ENCODE assay signal across 9 cellular contexts in genomic region chr5:153831976-153832375, GRCh38.
DNase-seq lines count a peak whose midpoint lies in the region; ATAC-seq, FAIRE-seq and TF ChIP-seq lines count a peak whose summit lies in the region.
"Had no signal": no experiment of that assay in that cellular context is flagged by ENCODE, and none has a peak within 500 bp of the region (broad histone marks: within the 10 kb centered on the region; RNA-seq: fewer than 3 reads in every experiment).

No MANE protein-coding gene starts in this region.

- 0% methylated on average over 2 of the region's 2 CpGs for WGBS in K562 (ENCODE audit: insufficient coverage, low coverage, missing lambda C conversion rate)

- peaks cover 0 to 5% (median 0%) of the 10 kb centered on the region in 5 donors for H3K36me3 Mint-ChIP-seq in naive thymus-derived CD4-positive, alpha-beta T cell
- no peaks in the 10 kb centered on the region for H3K36me3 Mint-ChIP-seq in activated T-cell treated with anti-CD3 and anti-CD28 coated beads, Interleukin-2, amount 50 U/mL, for 72 hours (ENCODE audit: insufficient read depth in 2 of 2)
- H3K36me3 Mint-ChIP-seq: naive B cell had no signal

- peak overlapping the region; percentile 92 for H2AFZ ChIP-seq in K562 (ENCODE audit: low read depth, low read length)

- H4K20me1 ChIP-seq in K562 (replicated peaks; ENCODE audit: control insufficient read depth, insufficient read depth, low read length) = no peaks in the 10 kb centered on the region

- H3K9me1 ChIP-seq in K562 (ENCODE audit: control insufficient read depth, insufficient read depth, low read length) = no peaks in the 10 kb centered on the region

- TF ChIP-seq RAD21 in K562 (CRISPR knock-in tag; conservative IDR thresholded peaks at IDR 0.05 in 1 of 2, IDR thresholded peaks at IDR 0.05 in 1 of 2) = no peak

- peaks cover 0 to 18% (median 7%) of the 10 kb centered on the region in 11 donors for H3K9me3 Mint-ChIP-seq in naive thymus-derived CD4-positive, alpha-beta T cell
- H3K9me3 Mint-ChIP-seq in activated T-cell treated with anti-CD3 and anti-CD28 coated beads, Interleukin-2, amount 50 U/mL, for 72 hours = no peaks in the 10 kb centered on the region

- H3K27ac Mint-ChIP-seq in naive thymus-derived CD4-positive, alpha-beta T cell = no peak overlapping the region
- H3K27ac Mint-ChIP-seq in activated T-cell treated with anti-CD3 and anti-CD28 coated beads, Interleukin-2, amount 50 U/mL, for 72 hours = no peak overlapping the region

- peak; percentile 64 for ATAC-seq in GM21423 (IDR thresholded peaks at IDR 0.05; ENCODE audit: unreplicated experiment)
- ATAC-seq in K562 = peak; percentile 100
- no peak for ATAC-seq in naive thymus-derived CD4-positive, alpha-beta T cell
- no peak for ATAC-seq in activated T-cell treated with anti-CD3 and anti-CD28 coated beads, Interleukin-2, amount 50 U/mL, for 72 hours (replicated peaks in 1 of 2)

- BruUV-seq in K562 (replicated peaks; lab: Mats Ljungman, UMichigan) = no TSS peak

- H3K27me3 ChIP-seq in BE2C (no peaks in the 10 kb centered on the region), K562 (ENCODE audit: control insufficient read depth in 2 of 2, insufficient read depth in 2 of 2, low read length in 2 of 2) (no peaks in the 10 kb centered on the region)
- H3K27me3 ChIP-seq in naive thymus-derived CD4-positive, alpha-beta T cell (ENCODE audit: control insufficient read depth in 2 of 2, insufficient read depth in 2 of 2, low read length in 2 of 2) = no peaks in the 10 kb centered on the region

- no peaks in the 10 kb centered on the region for H3K4me1 Mint-ChIP-seq in naive thymus-derived CD4-positive, alpha-beta T cell
- H3K4me1 Mint-ChIP-seq in activated T-cell treated with anti-CD3 and anti-CD28 coated beads, Interleukin-2, amount 50 U/mL, for 72 hours (ENCODE audit: low read depth) = no peaks in the 10 kb centered on the region
- H3K4me1 Mint-ChIP-seq: naive B cell had no signal

- H3K27ac ChIP-seq in K562 (ENCODE audit: extremely low read depth, low read depth, low read length) = no peak overlapping the region
- H3K27ac ChIP-seq in naive thymus-derived CD4-positive, alpha-beta T cell (ENCODE audit: low read depth, low read length) = no peak overlapping the region

- CTCF ChIA-PET in K562 (lab: Yijun Ruan, JAX; ENCODE audit: low intra/inter-chr PET ratio) = no interaction called here
- CTCF ChIA-PET in naive thymus-derived CD4-positive, alpha-beta T cell (lab: Charles Lee) = no interaction called here

- no peaks in the 10 kb centered on the region for H3K79me2 ChIP-seq in K562 (ENCODE audit: control insufficient read depth, insufficient read depth, low read length)

- no peaks in the 10 kb centered on the region; the same call in none of the 2 replicates for H3K4me1 ChIP-seq in BE2C
- H3K4me1 ChIP-seq in K562 (replicated peaks in 1 of 2; ENCODE audit: control insufficient read depth in 2 of 2, insufficient read depth in 2 of 2, low read length in 2 of 2) = no peaks in the 10 kb centered on the region
- H3K4me1 ChIP-seq in naive thymus-derived CD4-positive, alpha-beta T cell (ENCODE audit: control insufficient read depth in 2 of 2, insufficient read depth in 2 of 2, low read length in 2 of 2) = no peaks in the 10 kb centered on the region

- in situ Hi-C loops in K562 (cut with MboI) = no loop called here

- POLR2A ChIA-PET in K562 (lab: Yijun Ruan, JAX) = no interaction called here
- POLR2A ChIA-PET in naive thymus-derived CD4-positive, alpha-beta T cell (lab: Charles Lee) = no interaction called here

- no peak for TF ChIP-seq POLR2A in K562 (conservative IDR thresholded peaks at IDR 0.05)

- intact Hi-C loops in K562 (cut with micrococcal nuclease) = no loop called here
- intact Hi-C loops in naive thymus-derived CD4-positive, alpha-beta T cell (cut with micrococcal nuclease) = no loop called here

- H3K9ac ChIP-seq in K562 (ENCODE audit: insufficient read depth in 1 of 2, low read depth in 2 of 2, low read length in 2 of 2) = no peak overlapping the region

- TF ChIP-seq CTCF in BE2C (IDR thresholded peaks at IDR 0.05; ENCODE audit: low read depth, low read length) (no peak), K562 (IDR thresholded peaks at IDR 0.05 in 2 of 3, conservative IDR thresholded peaks at IDR 0.05 in 1 of 3; ENCODE audit: insufficient read depth in 2 of 3, low read depth in 1 of 3, low read length in 3 of 3) (no peak)

- DNase-seq in BE2C (peak; percentile 50), HT1080 (ENCODE audit: low read depth) (peak; percentile 57), K562 (ENCODE audit: extremely low read depth in 1 of 4, low spot score in 3 of 4) (peak; percentile 68 to 74 (median 71)), COR-L47 (lab: John Stamatoyannopoulos, UW) (no peak)
- DNase-seq in activated CD4-positive, alpha-beta T cell treated with anti-CD3 and anti-CD28 coated beads, Interleukin-2, amount 50 U/mL, for 4 hours = no peak
- no peak for DNase-seq in naive thymus-derived CD4-positive, alpha-beta T cell
- no peak for DNase-seq in activated T-cell treated with anti-CD3 and anti-CD28 coated beads, Interleukin-2, amount 50 U/mL, for 72 hours
- DNase-seq: naive B cell had no signal

- H3K36me3 ChIP-seq in BE2C = no peaks in the 10 kb centered on the region
- H3K36me3 ChIP-seq in K562 (ENCODE audit: control insufficient read depth, insufficient read depth, low read length) = no peaks in the 10 kb centered on the region
- no peaks in the 10 kb centered on the region for H3K36me3 ChIP-seq in naive thymus-derived CD4-positive, alpha-beta T cell (ENCODE audit: control insufficient read depth in 2 of 3, insufficient read depth in 3 of 3, low read length in 3 of 3)

- H3K9me3 ChIP-seq in BE2C = no peaks in the 10 kb centered on the region
- no peaks in the 10 kb centered on the region for H3K9me3 ChIP-seq in K562 (replicated peaks; ENCODE audit: control insufficient read depth, insufficient read depth, low read depth, low read length)
- H3K9me3 ChIP-seq in naive thymus-derived CD4-positive, alpha-beta T cell (ENCODE audit: control insufficient read depth in 2 of 3, low read length in 3 of 3) = peaks cover 0 to 5% (median 0%) of the 10 kb centered on the region in 3 experiments

- peaks cover 0 to 13% (median 8%) of the 10 kb centered on the region in 5 donors for H3K27me3 Mint-ChIP-seq in naive thymus-derived CD4-positive, alpha-beta T cell
- no peaks in the 10 kb centered on the region for H3K27me3 Mint-ChIP-seq in activated T-cell treated with anti-CD3 and anti-CD28 coated beads, Interleukin-2, amount 50 U/mL, for 72 hours (ENCODE audit: low read depth)
- H3K27me3 Mint-ChIP-seq: naive B cell had no signal

- TF ChIP-seq EP300 in K562 (IDR thresholded peaks at IDR 0.05; ENCODE audit: low read length) = no peak

- H3K4me3 ChIP-seq in BE2C (ENCODE audit: low read depth, low read length) = no peak overlapping the region; the same call in 1 of the 2 replicates
- H3K4me3 ChIP-seq in K562 = no peak overlapping the region
- no peak overlapping the region for H3K4me3 ChIP-seq in naive thymus-derived CD4-positive, alpha-beta T cell (ENCODE audit: low read length)

- peak; percentile 96 for FAIRE-seq in K562 (lab: Jason Lieb, UNC)

- peak overlapping the region; percentile 66 for H3K4me2 ChIP-seq in K562 (ENCODE audit: insufficient read depth, low read length)

- H3K4me3 Mint-ChIP-seq in naive thymus-derived CD4-positive, alpha-beta T cell = no peak overlapping the region
- H3K4me3 Mint-ChIP-seq in activated T-cell treated with anti-CD3 and anti-CD28 coated beads, Interleukin-2, amount 50 U/mL, for 72 hours = no peak overlapping the region
- H3K4me3 Mint-ChIP-seq: naive B cell had no signal

TF ChIP-seq in K562, 482 proteins besides CTCF, POLR2A, EP300 and RAD21 (continues in another document):
- TF ChIP-seq PATZ1 (CRISPR knock-in tag; IDR thresholded peaks at IDR 0.05; ENCODE audit: borderline replicate concordance) (no peak), ELF1 (tag; IDR thresholded peaks at IDR 0.05) (peak; percentile 43; the same call in 1 of the 2 replicates), USF2 (CRISPR knock-in tag; IDR thresholded peaks at IDR 0.05) (peak; percentile 97), RAD51 (IDR thresholded peaks at IDR 0.05; ENCODE audit: borderline replicate concordance, low read depth) (peak; percentile 90), CREB3L1 (IDR thresholded peaks at IDR 0.05; ENCODE audit: borderline replicate concordance, low read depth) (0 out of 2 replicates have a peak, but pooled peaks have one; percentile 20), FOS (IDR thresholded peaks at IDR 0.05; ENCODE audit: extremely low read depth, insufficient read length) (peak; percentile 83)

Comparison
In these comparisons a context has a peak if more than half of its experiments do, and no peak if none do; other contexts are left out.
1. DNase-seq: peak in BE2C (single experiment), HT1080 (single experiment) and K562 (4 of 4); none in COR-L47 (single experiment), activated CD4-positive, alpha-beta T cell treated with anti-CD3 and anti-CD28 coated beads, Interleukin-2, amount 50 U/mL, for 4 hours (0 of 2), naive thymus-derived CD4-positive, alpha-beta T cell (0 of 9) and activated T-cell treated with anti-CD3 and anti-CD28 coated beads, Interleukin-2, amount 50 U/mL, for 72 hours (0 of 2).
2. ATAC-seq: peak in GM21423 (single experiment) and K562 (single experiment); none in naive thymus-derived CD4-positive, alpha-beta T cell (single experiment) and activated T-cell treated with anti-CD3 and anti-CD28 coated beads, Interleukin-2, amount 50 U/mL, for 72 hours (0 of 2).